In genomic region chr12:103494388-103494787, GRCh38 we compare ENCODE assay signal across 1 cellular context.
TF ChIP-seq lines count a peak whose summit lies in the region.

No MANE protein-coding gene starts in this region.

TF ChIP-seq in H1, 55 proteins besides CTCF, POLR2A, EP300 and RAD21:
- TF ChIP-seq FOSL1 (IDR thresholded peaks at IDR 0.05; ENCODE audit: insufficient read depth, low read depth, low read length) (no peak), YY1 (IDR thresholded peaks at IDR 0.05; ENCODE audit: low read depth, low read length) (no peak), SIX5 (IDR thresholded peaks at IDR 0.05; ENCODE audit: low read depth, low read length) (no peak), EZH2 (IDR thresholded peaks at IDR 0.05; ENCODE audit: low read depth, low read length, severe bottlenecking) (no peak), RFX5 (IDR thresholded peaks at IDR 0.05; ENCODE audit: borderline replicate concordance, low read depth, low read length) (no peak), HDAC2 (IDR thresholded peaks at IDR 0.05; ENCODE audit: borderline replicate concordance in 1 of 2, low read depth in 2 of 2, low read length in 2 of 2) (no peak), RXRA (IDR thresholded peaks at IDR 0.05; ENCODE audit: insufficient read depth, low read depth, low read length) (no peak), TEAD4 (IDR thresholded peaks at IDR 0.05; ENCODE audit: low read depth, low read length) (no peak), TAF7 (optimal IDR thresholded peaks at IDR 0.05; ENCODE audit: borderline replicate concordance, low read depth, low read length) (no peak), HDAC6 (IDR thresholded peaks at IDR 0.05; ENCODE audit: low read depth, low read length) (no peak), GABPA (IDR thresholded peaks at IDR 0.05; ENCODE audit: borderline replicate concordance, insufficient read depth, low read length) (no peak), NRF1 (IDR thresholded peaks at IDR 0.05; ENCODE audit: low read depth, low read length) (no peak), CBX8 (IDR thresholded peaks at IDR 0.05; ENCODE audit: borderline replicate concordance, low read depth, low read length) (no peak), SP2 (IDR thresholded peaks at IDR 0.05; ENCODE audit: low read length) (no peak), KDM4A (IDR thresholded peaks at IDR 0.05; ENCODE audit: low read depth, low read length, severe bottlenecking) (no peak), TCF12 (IDR thresholded peaks at IDR 0.05; ENCODE audit: low read depth, low read length) (no peak)
